In the genomic region with DNA sequence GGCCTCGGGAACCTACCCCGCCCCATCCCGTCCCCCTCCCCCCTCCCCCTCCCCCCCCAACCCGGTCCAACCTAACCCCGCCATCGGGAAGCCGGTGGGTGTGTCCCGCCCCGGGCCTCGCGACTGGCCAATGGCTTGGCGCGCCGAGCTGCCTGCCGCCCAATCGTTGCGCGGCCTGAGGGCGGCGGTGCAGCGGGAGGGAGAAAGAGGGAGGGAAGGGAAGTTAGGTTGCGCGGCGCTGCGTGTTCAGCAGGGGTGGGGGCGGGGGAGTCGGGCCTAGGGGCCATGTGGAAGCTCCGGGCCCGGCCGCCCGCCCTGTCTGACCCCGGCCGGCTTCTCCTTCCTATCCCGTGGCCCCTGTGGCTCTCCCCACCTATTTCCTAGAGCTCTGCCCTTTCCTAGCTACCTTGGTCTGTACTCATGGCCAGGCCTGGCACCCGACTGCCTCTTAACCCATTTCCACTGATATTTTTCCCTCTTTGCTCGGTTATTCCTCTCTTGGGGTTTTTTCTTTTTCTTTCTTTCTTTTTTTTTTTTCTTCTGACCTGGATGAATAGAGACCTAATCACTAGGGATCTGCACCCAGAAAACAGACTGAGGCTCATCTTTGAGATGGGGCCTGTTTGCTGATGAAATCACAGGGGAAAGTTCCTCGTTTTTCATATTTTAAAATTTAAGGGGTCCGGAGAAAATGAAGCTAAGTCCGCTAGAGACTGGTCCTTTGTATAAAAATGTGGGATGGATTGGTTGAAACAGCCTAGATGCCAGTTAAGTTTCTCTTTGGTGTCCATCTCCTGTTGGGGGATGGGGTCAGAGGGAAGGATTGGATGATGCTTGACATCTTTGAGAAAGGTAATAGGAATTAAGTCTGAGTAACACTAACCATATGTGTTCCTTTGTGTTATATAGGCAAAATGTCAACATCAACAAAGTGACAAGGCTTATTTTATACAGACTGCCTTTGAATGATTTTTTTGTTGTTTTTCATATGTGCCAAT, we compare ENCODE assay signal across 8 cellular contexts. TPM values are rescaled to one million over a fixed set of nuclear protein-coding genes. Genes with fewer than 3 reads are reported as not detected.
DNase-seq lines count a peak whose midpoint lies in the region; ATAC-seq and TF ChIP-seq lines count a peak whose summit lies in the region.

No MANE protein-coding gene starts in this region.

- peak; percentile 36 for ATAC-seq in GM19468 (IDR thresholded peaks at IDR 0.05; ENCODE audit: extremely low read depth, unreplicated experiment)

- DNase-seq in CD4-positive, alpha-beta memory T cell: peak; percentile 88 to 93 (median 89)
- DNase-seq in HUDEP-2 (lab: John Stamatoyannopoulos, UW; ENCODE audit: unreplicated experiment in 76 of 76) (peak in 75 of 76 experiments; percentile 21 to 98 (median 93)), NT2/D1 (ENCODE audit: low read depth, low spot score) (peak; percentile 93), endodermal cell (peak; percentile 100)
- peak; percentile 81 for DNase-seq in activated CD8-positive, alpha-beta memory T cell treated with anti-CD3 and anti-CD28 coated beads, Interleukin-2, amount 50 U/mL, for 24 hours (ENCODE audit: extremely low read depth)
- DNase-seq in stimulated activated CD8-positive, alpha-beta memory T cell treated with anti-CD3 and anti-CD28 coated beads, Interleukin-15, amount 100 ng/mL, for 1 hour (ENCODE audit: low read depth): peak; percentile 79

- H3K4me1 Mint-ChIP-seq in CD4-positive, alpha-beta memory T cell: peaks cover 47 to 79% (median 54%) of the 10 kb centered on the region in 4 donors
- peaks cover 24% of the 10 kb centered on the region for H3K4me1 Mint-ChIP-seq in endodermal cell

- H3K9ac ChIP-seq in NT2/D1 (ENCODE audit: insufficient read length, low read depth) (peak overlapping the region; percentile 92), endodermal cell (ENCODE audit: extremely low read depth, low read length, poor library complexity, severe bottlenecking) (peak overlapping the region; percentile 79)

- WGBS in endodermal cell (ENCODE audit: insufficient coverage in 1 of 2, insufficient read length in 1 of 2), 2 experiments: 0 to 1% methylated on average over 10 to 33 of the region's 39 CpGs
- 2% methylated on average over 11 to 28 of the region's 39 CpGs for WGBS in mesodermal cell (ENCODE audit: insufficient coverage in 2 of 2), 2 experiments

- peak overlapping the region; percentile 68 for H3K27ac ChIP-seq in CD4-positive, alpha-beta memory T cell (ENCODE audit: low read depth, low read length)
- H3K27ac ChIP-seq in endodermal cell (ENCODE audit: low read depth, low read length) (peak overlapping the region; percentile 26), mesodermal cell (ENCODE audit: low read depth, low read length, severe bottlenecking) (peak overlapping the region; percentile 51)

- H3K4me3 ChIP-seq in CD4-positive, alpha-beta memory T cell (ENCODE audit: low read length in 2 of 2): peak overlapping the region; percentile 53 to 73
- H3K4me3 ChIP-seq in NT2/D1 (ENCODE audit: insufficient read length, low read depth) (peak overlapping the region; percentile 78), endodermal cell (ENCODE audit: low read length) (peak overlapping the region; percentile 99), mesodermal cell (ENCODE audit: extremely low read depth, insufficient read depth, low read length, poor library complexity, severe bottlenecking) (peak overlapping the region; percentile 66)

- intact Hi-C loops in CD4-positive, alpha-beta memory T cell (cut with micrococcal nuclease): loop anchor here (1.0 to 2.0 kb wide), 2 partner anchors 14 to 245 kb away; a partner anchor contains a TSS

- POLR2A ChIA-PET in CD4-positive, alpha-beta memory T cell (lab: Charles Lee; ENCODE audit: partially characterized antibody): interaction anchor here (0.6 to 8.7 kb wide), 14 partner anchors 8 to 1458 kb away, joined by 3 to 120 read pairs (median 11); a partner anchor contains a TSS

- peaks cover 35% of the 10 kb centered on the region for H3K36me3 ChIP-seq in CD4-positive, alpha-beta memory T cell (ENCODE audit: insufficient read depth, low read length)
- H3K36me3 ChIP-seq in NT2/D1 (ENCODE audit: insufficient read depth, insufficient read length, low read length) (peaks cover 63% of the 10 kb centered on the region), endodermal cell (ENCODE audit: control insufficient read depth, insufficient read depth, low read length) (peaks cover 46% of the 10 kb centered on the region), mesodermal cell (ENCODE audit: control insufficient read depth, insufficient read depth, low read length) (peaks cover 53% of the 10 kb centered on the region)

- H3K4me3 Mint-ChIP-seq in CD4-positive, alpha-beta memory T cell: peak overlapping the region; percentile 85 to 100 (median 89)
- H3K4me3 Mint-ChIP-seq in endodermal cell: peak overlapping the region; percentile 88

- peaks cover 0 to 5% (median 0%) of the 10 kb centered on the region in 8 donors for H3K9me3 Mint-ChIP-seq in CD4-positive, alpha-beta memory T cell
- no peaks in the 10 kb centered on the region for H3K9me3 Mint-ChIP-seq in endodermal cell

- peaks cover 68% of the 10 kb centered on the region for H3K4me1 ChIP-seq in CD4-positive, alpha-beta memory T cell (ENCODE audit: insufficient read depth, low read length)
- no peaks in the 10 kb centered on the region for H3K4me1 ChIP-seq in NT2/D1 (ENCODE audit: insufficient read depth, insufficient read length)
- H3K4me1 ChIP-seq in endodermal cell (ENCODE audit: control insufficient read depth, insufficient read depth, low read length): peaks cover 8% of the 10 kb centered on the region
- peaks cover 16% of the 10 kb centered on the region for H3K4me1 ChIP-seq in mesodermal cell (ENCODE audit: control insufficient read depth, insufficient read depth, low read length, poor library complexity, severe bottlenecking)

- peak overlapping the region; percentile 88 to 96 (median 93) for H3K27ac Mint-ChIP-seq in CD4-positive, alpha-beta memory T cell
- H3K27ac Mint-ChIP-seq in endodermal cell: peak overlapping the region; percentile 92

- peaks cover 28 to 54% of the 10 kb centered on the region in 2 donors for H3K36me3 Mint-ChIP-seq in CD4-positive, alpha-beta memory T cell
- peaks cover 46% of the 10 kb centered on the region for H3K36me3 Mint-ChIP-seq in endodermal cell (ENCODE audit: low read depth)

- no peaks in the 10 kb centered on the region for H3K27me3 ChIP-seq in CD4-positive, alpha-beta memory T cell (ENCODE audit: insufficient read depth, low read length)
- H3K27me3 ChIP-seq in NT2/D1 (ENCODE audit: insufficient read depth, insufficient read length): no peaks in the 10 kb centered on the region
- no peaks in the 10 kb centered on the region for H3K27me3 ChIP-seq in endodermal cell (ENCODE audit: control insufficient read depth, insufficient read depth, low read length, poor library complexity, severe bottlenecking)

- CTCF ChIA-PET in CD4-positive, alpha-beta memory T cell (lab: Charles Lee; ENCODE audit: partially characterized antibody): interaction anchor here (0.7 to 5.1 kb wide), 3 partner anchors 9 to 48 kb away, joined by 3 to 62 read pairs (median 5); no protein-coding TSS in a partner anchor

- H3K9me3 ChIP-seq in CD4-positive, alpha-beta memory T cell (ENCODE audit: control insufficient read depth in 1 of 2, low read length in 2 of 2): no peaks in the 10 kb centered on the region
- no peaks in the 10 kb centered on the region for H3K9me3 ChIP-seq in NT2/D1 (ENCODE audit: insufficient read depth, low read length)
- no peaks in the 10 kb centered on the region for H3K9me3 ChIP-seq in endodermal cell (ENCODE audit: control insufficient read depth, low read length)
- H3K9me3 ChIP-seq in mesodermal cell (ENCODE audit: control insufficient read depth, low read length): no peaks in the 10 kb centered on the region

- no peak for TF ChIP-seq CTCF in endodermal cell (conservative IDR thresholded peaks at IDR 0.05)

- no peaks in the 10 kb centered on the region for H3K27me3 Mint-ChIP-seq in CD4-positive, alpha-beta memory T cell
- no peaks in the 10 kb centered on the region for H3K27me3 Mint-ChIP-seq in endodermal cell (ENCODE audit: insufficient read depth)

RNA-seq across cellular contexts. Expression of a gene that starts 1.1 kb away (rescaled TPM):
- 100 to 1,000 TPM; 258 to 268 TPM for total RNA-seq in CD4-positive, alpha-beta memory T cell
- 10 to 100 TPM; 13.4 to 26.9 TPM for polyA plus RNA-seq in CD4-positive, alpha-beta memory T cell
- total RNA-seq in endodermal cell: 100 to 1,000 TPM; 452 to 500 TPM
- polyA plus RNA-seq in endodermal cell (2013, experiment 1 of 2): 347 TPM
- 324 TPM for polyA plus RNA-seq in endodermal cell (2013, experiment 2 of 2)
- 379 TPM for polyA plus RNA-seq in mesodermal cell (2013, experiment 1 of 2)
- polyA plus RNA-seq in mesodermal cell (2013, experiment 2 of 2): 356 TPM

RNA-seq across cellular contexts. Expression of a gene that starts 43.1 kb away (rescaled TPM):
- 1 to 10 TPM; 6.7 to 7.4 TPM for total RNA-seq in CD4-positive, alpha-beta memory T cell
- polyA plus RNA-seq in CD4-positive, alpha-beta memory T cell: under 1 TPM; 0.49 to 0.68 TPM
- 10 to 100 TPM; 14.5 to 22.9 TPM for total RNA-seq in endodermal cell
- polyA plus RNA-seq in endodermal cell (2013, experiment 1 of 2): 17.3 TPM
- 16.7 TPM for polyA plus RNA-seq in endodermal cell (2013, experiment 2 of 2)
- 21.4 TPM for polyA plus RNA-seq in mesodermal cell (2013, experiment 1 of 2)
- polyA plus RNA-seq in mesodermal cell (2013, experiment 2 of 2): 16.4 TPM

Comparison
In these comparisons a context has a peak if more than half of its experiments do, and no peak if none do; other contexts are left out.
1. Peak in every context shown above with its lines: DNase-seq, ATAC-seq, H3K4me3 ChIP-seq and H3K27ac ChIP-seq.